Comparison of ENCODE assay signal across 8 cellular contexts in the genomic region with DNA sequence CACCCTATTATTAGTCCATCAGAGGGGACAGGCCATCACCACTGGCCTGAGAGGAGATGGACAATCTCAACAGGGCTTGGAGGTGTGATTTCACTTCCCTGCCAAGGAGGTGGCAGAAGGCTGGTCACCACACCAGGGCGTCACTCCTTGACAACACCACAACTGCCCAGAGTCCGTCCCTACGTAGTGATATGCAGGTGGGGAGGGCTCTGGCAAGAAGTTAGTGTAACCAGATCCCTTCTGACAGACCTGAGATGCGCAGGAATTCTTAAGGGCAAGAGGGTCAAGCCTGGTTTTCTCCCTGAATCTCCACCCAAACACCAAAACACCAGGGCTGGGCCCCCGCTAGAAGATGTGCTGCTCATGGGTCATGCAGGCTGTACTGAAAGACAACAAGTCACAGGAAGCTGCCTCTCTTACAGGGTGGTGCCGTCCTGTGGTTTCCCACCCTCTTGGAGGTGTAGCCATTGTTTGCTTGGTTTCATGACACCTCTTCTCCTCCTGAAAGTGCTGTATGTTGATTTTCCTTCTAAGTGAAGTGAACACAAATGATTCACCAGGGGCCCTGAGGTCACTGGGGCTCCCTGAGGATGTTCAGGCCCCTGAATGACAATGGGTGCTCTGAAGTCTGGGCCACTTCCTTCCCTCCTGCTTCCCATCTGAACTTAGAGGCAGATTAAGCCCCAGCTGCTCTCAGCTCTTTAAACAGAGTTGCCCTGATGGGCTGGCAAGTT. TPM values are rescaled to one million over a fixed set of nuclear protein-coding genes. Genes with fewer than 3 reads are reported as not detected.
A peak's percentile ranks its signal among the peaks of the same experiment; 100 is the strongest.
DNase-seq lines count a peak whose midpoint lies in the region; ATAC-seq and TF ChIP-seq lines count a peak whose summit lies in the region.

No MANE protein-coding gene starts in this region.

- no peak overlapping the region for H3K4me3 ChIP-seq in body of pancreas

- intact Hi-C loops in body of pancreas (cut with DNase I) = no loop called here

- ATAC-seq in HG03025 (IDR thresholded peaks at IDR 0.05; ENCODE audit: low FRiP score, unreplicated experiment) = peak; percentile 79
- peak; percentile 22 for ATAC-seq in esophagus mucosa
- no peak for ATAC-seq in omental fat pad (ENCODE audit: low FRiP score)
- no peak for ATAC-seq in body of pancreas
- ATAC-seq in GM21381 (IDR thresholded peaks at IDR 0.05; ENCODE audit: unreplicated experiment) = no peak

- no peak overlapping the region for H3K27ac ChIP-seq in body of pancreas

- no peak for TF ChIP-seq POLR2A in body of pancreas (IDR thresholded peaks at IDR 0.05)

- DNase-seq in activated CD4-positive, alpha-beta T cell treated with anti-CD3 and anti-CD28 coated beads for 48 hours = peak; percentile 77
- DNase-seq in stimulated activated CD8-positive, alpha-beta memory T cell treated with anti-CD3 and anti-CD28 coated beads, Interleukin-12 subunit alpha, Interleukin-12 subunit beta, amount 100 ng/mL, for 4 hours (ENCODE audit: low read depth) = peak; percentile 56
- DNase-seq in omental fat pad (ENCODE audit: low spot score) (no peak), GF-D8 (lab: John Stamatoyannopoulos, UW) (no peak), body of pancreas (no peak)

- H3K36me3 ChIP-seq in body of pancreas (replicated peaks in 1 of 2; ENCODE audit: insufficient read depth in 1 of 2, low read depth in 2 of 2) = no peaks in the 10 kb centered on the region

- no peaks in the 10 kb centered on the region for H3K4me1 ChIP-seq in body of pancreas

- H3K27me3 ChIP-seq in body of pancreas = no peaks in the 10 kb centered on the region

- no peak for TF ChIP-seq CTCF in omental fat pad (IDR thresholded peaks at IDR 0.05)
- no peak for TF ChIP-seq CTCF in body of pancreas (IDR thresholded peaks at IDR 0.05)

- no peaks in the 10 kb centered on the region for H3K9me3 ChIP-seq in body of pancreas

- WGBS in body of pancreas, 2 donors = 89 to 96% methylated on average over 6 of the region's 6 CpGs

RNA-seq across cellular contexts. Expression of gene ATXN7L1, which starts 27.1 kb away (rescaled TPM):
- total RNA-seq in esophagus mucosa (9.2 TPM), omental fat pad (10 to 100 TPM; 10.6 to 19.5 (median 12.2) TPM), body of pancreas (1 to 10 TPM; 6.6 to 8.0 TPM)

Comparison
In these comparisons a context has a peak if more than half of its experiments do, and no peak if none do; other contexts are left out.
1. ATAC-seq: peak in HG03025 (single experiment) and esophagus mucosa (single experiment); none in omental fat pad (single experiment), body of pancreas (single experiment) and GM21381 (single experiment).
2. DNase-seq: peak in activated CD4-positive, alpha-beta T cell treated with anti-CD3 and anti-CD28 coated beads for 48 hours (single experiment) and stimulated activated CD8-positive, alpha-beta memory T cell treated with anti-CD3 and anti-CD28 coated beads, Interleukin-12 subunit alpha, Interleukin-12 subunit beta, amount 100 ng/mL, for 4 hours (single experiment); none in omental fat pad (single experiment), GF-D8 (single experiment) and body of pancreas (0 of 4).